In genomic region chr9:130847306-130848217, GRCh38 we compare ENCODE assay signal across 1 cellular context.
A peak's percentile ranks its signal among the peaks of the same experiment; 100 is the strongest.
TF ChIP-seq lines count a peak whose summit lies in the region.

No MANE protein-coding gene starts in this region.

TF ChIP-seq in HepG2, 621 proteins besides CTCF, POLR2A, EP300 and RAD21 (continued from another document):
- TF ChIP-seq PRDM10 (CRISPR knock-in tag; IDR thresholded peaks at IDR 0.05; ENCODE audit: low read depth), result no peak
- no peak for TF ChIP-seq ZBTB33 (CRISPR knock-in tag; IDR thresholded peaks at IDR 0.05)
- no peak for TF ChIP-seq RFXANK (CRISPR knock-in tag; IDR thresholded peaks at IDR 0.05)
- TF ChIP-seq REXO4 (CRISPR knock-in tag; IDR thresholded peaks at IDR 0.05; ENCODE audit: borderline replicate concordance), result no peak
- TF ChIP-seq SOX13 (IDR thresholded peaks at IDR 0.05), result no peak
- 0 out of 4 replicates have a peak, but pooled peaks of 1 of the 2 experiments have one; percentile 8 for TF ChIP-seq SOX13 (CRISPR knock-in tag; conservative IDR thresholded peaks at IDR 0.05 in 1 of 2, IDR thresholded peaks at IDR 0.05 in 1 of 2)
- no peak for TF ChIP-seq ZNF777 (CRISPR knock-in tag; IDR thresholded peaks at IDR 0.05)
- TF ChIP-seq HNF1A (IDR thresholded peaks at IDR 0.05; ENCODE audit: low read depth), result no peak
- no peak for TF ChIP-seq HNF1A (CRISPR knock-in tag; IDR thresholded peaks at IDR 0.05; ENCODE audit: borderline replicate concordance)
- TF ChIP-seq PAF1 (CRISPR knock-in tag; IDR thresholded peaks at IDR 0.05), result no peak
- TF ChIP-seq ZNF225 (CRISPR knock-in tag; IDR thresholded peaks at IDR 0.05), result no peak
- TF ChIP-seq ZNF33B (CRISPR knock-in tag; IDR thresholded peaks at IDR 0.05), result no peak
